Comparison of ENCODE assay signal across 9 cellular contexts in genomic region chr11:73528877-73529530, GRCh38.
DNase-seq lines count a peak whose midpoint lies in the region; ATAC-seq and TF ChIP-seq lines count a peak whose summit lies in the region.
"Had no signal": no experiment of that assay in that cellular context is flagged by ENCODE, and none has a peak within 500 bp of the region (broad histone marks: within the 10 kb centered on the region; RNA-seq: fewer than 3 reads in every experiment).

No MANE protein-coding gene starts in this region.

- no peak for TF ChIP-seq CTCF in HL-60 (IDR thresholded peaks at IDR 0.05; ENCODE audit: insufficient read depth, low read length)
- TF ChIP-seq CTCF in choroid plexus epithelial cell (conservative IDR thresholded peaks at IDR 0.05; ENCODE audit: low read depth, low read length): no peak
- no peak for TF ChIP-seq CTCF in smooth muscle cell (IDR thresholded peaks at IDR 0.05; ENCODE audit: borderline replicate concordance, insufficient read depth, poor library complexity, severe bottlenecking)
- TF ChIP-seq CTCF in GM10266 (IDR thresholded peaks at IDR 0.05; ENCODE audit: control insufficient read depth, insufficient read depth, low read depth, missing control alignments): no peak

- 51% methylated on average over 2 of the region's 2 CpGs for WGBS in smooth muscle cell (ENCODE audit: low lambda C conversion rate)

- H3K9me3 Mint-ChIP-seq in memory B cell: no peaks in the 10 kb centered on the region

- H2AFZ ChIP-seq in smooth muscle cell (ENCODE audit: low read depth): no peak overlapping the region

- no peak overlapping the region for H3K27ac Mint-ChIP-seq in memory B cell

- H3F3A ChIP-seq in smooth muscle cell (ENCODE audit: low read depth): peaks cover 10% of the 10 kb centered on the region

- H3K4me3 ChIP-seq in HL-60 (replicated peaks; ENCODE audit: insufficient read depth, low read length): peak overlapping the region; percentile 23
- no peak overlapping the region for H3K4me3 ChIP-seq in choroid plexus epithelial cell (ENCODE audit: low read depth, low read length)
- no peak overlapping the region for H3K4me3 ChIP-seq in smooth muscle cell

- H4K20me1 ChIP-seq in smooth muscle cell (ENCODE audit: low read depth): peaks cover 96% of the 10 kb centered on the region

- DNase-seq in HL-60 (ENCODE audit: low read depth in 1 of 2, low spot score in 1 of 2) (no peak), choroid plexus epithelial cell (ENCODE audit: low read depth) (peak; percentile 36), memory B cell (ENCODE audit: low spot score in 2 of 2) (no peak), smooth muscle cell (lab: John Stamatoyannopoulos, UW; ENCODE audit: unreplicated experiment) (no peak), GM19240 (ENCODE audit: insufficient read length, low spot score) (no peak), NCI-H2107 treated with DMSO at 0.1 percent for 48 hours (lab: John Stamatoyannopoulos, UW; ENCODE audit: unreplicated experiment) (no peak), GM10266 (ENCODE audit: extremely low spot score) (no peak)
- DNase-seq: activated T-cell treated with anti-CD3 and anti-CD28 coated beads, Interleukin-2, amount 50 U/mL, for 1 hour; central memory CD4-positive, alpha-beta T cell had no signal

- no peak for ATAC-seq in memory B cell (ENCODE audit: low read depth)

- peak overlapping the region; percentile 42 for H3K4me2 ChIP-seq in smooth muscle cell

- H3K4me1 ChIP-seq in smooth muscle cell (ENCODE audit: low read depth): peaks cover 43% of the 10 kb centered on the region

- H3K79me2 ChIP-seq in smooth muscle cell (ENCODE audit: low read depth): peaks cover 48% of the 10 kb centered on the region

- no peaks in the 10 kb centered on the region for H3K9me3 ChIP-seq in smooth muscle cell (replicated peaks; ENCODE audit: low read depth)

- H3K27ac ChIP-seq in HL-60 (replicated peaks): peak overlapping the region; percentile 63
- H3K27ac ChIP-seq in smooth muscle cell (ENCODE audit: low read depth): no peak overlapping the region

- peaks cover 4% of the 10 kb centered on the region for H3K4me1 Mint-ChIP-seq in memory B cell

- H3K36me3 Mint-ChIP-seq in memory B cell: peaks cover 1% of the 10 kb centered on the region

- no peaks in the 10 kb centered on the region for H3K27me3 ChIP-seq in HL-60 (ENCODE audit: insufficient read depth, poor library complexity, severe bottlenecking)
- no peaks in the 10 kb centered on the region for H3K27me3 ChIP-seq in smooth muscle cell (ENCODE audit: low read depth)

- H3K4me3 Mint-ChIP-seq in memory B cell: peak overlapping the region; percentile 51

- no peaks in the 10 kb centered on the region for H3K36me3 ChIP-seq in smooth muscle cell (ENCODE audit: low read depth)

- no peak overlapping the region for H3K9ac ChIP-seq in smooth muscle cell (ENCODE audit: low read depth)

- H3K27me3 Mint-ChIP-seq in memory B cell: no peaks in the 10 kb centered on the region
